Comparison of ENCODE assay signal across 24 cellular contexts in genomic region chr20:38008233-38008944, GRCh38.
"Had no signal": no experiment of that assay in that cellular context is flagged by ENCODE, and none has a peak within 500 bp of the region (broad histone marks: within the 10 kb centered on the region; RNA-seq: fewer than 3 reads in every experiment).

No MANE protein-coding gene starts in this region.

- H2AFZ ChIP-seq: parathyroid adenoma had no signal

- H3K27me3 Mint-ChIP-seq: effector memory CD8-positive, alpha-beta T cell; memory B cell; naive B cell; natural killer cell treated with Interleukin-12 subunit alpha and Interleukin-12 subunit beta and Interleukin-15 and Interleukin-18, amount 100 ng/mL, for 72 hours; progenitor cell of endocrine pancreas; stimulated activated naive CD8-positive, alpha-beta T cell treated with anti-CD3 and anti-CD28 coated beads, Interleukin-15, amount 100 ng/mL, for 72 hours had no signal

- FAIRE-seq: endometrium, frontal cortex, keratinocyte, small intestine had no signal

- H3K9ac ChIP-seq: parathyroid adenoma had no signal

- H3K9me3 ChIP-seq: neutrophil, right lobe of liver, suprapubic skin, vagina had no signal

- H3K4me3 ChIP-seq: lung, right lobe of liver, suprapubic skin, vagina had no signal

- H3K9me3 Mint-ChIP-seq: effector memory CD8-positive, alpha-beta T cell; memory B cell; naive B cell; natural killer cell treated with Interleukin-12 subunit alpha and Interleukin-12 subunit beta and Interleukin-15 and Interleukin-18, amount 100 ng/mL, for 72 hours; neural crest cell; stimulated activated naive CD8-positive, alpha-beta T cell treated with anti-CD3 and anti-CD28 coated beads, Interleukin-15, amount 100 ng/mL, for 72 hours had no signal

- H3K27ac Mint-ChIP-seq: memory B cell; naive B cell; natural killer cell treated with Interleukin-12 subunit alpha and Interleukin-12 subunit beta and Interleukin-15 and Interleukin-18, amount 100 ng/mL, for 72 hours; progenitor cell of endocrine pancreas had no signal

- H3K79me2 ChIP-seq: parathyroid adenoma had no signal

- H3K4me1 ChIP-seq: parathyroid adenoma, right lobe of liver, suprapubic skin, vagina had no signal

- H3K4me3 Mint-ChIP-seq: effector memory CD8-positive, alpha-beta T cell; memory B cell; naive B cell; natural killer cell treated with Interleukin-12 subunit alpha and Interleukin-12 subunit beta and Interleukin-15 and Interleukin-18, amount 100 ng/mL, for 72 hours; neural crest cell; stimulated activated naive CD8-positive, alpha-beta T cell treated with anti-CD3 and anti-CD28 coated beads, Interleukin-15, amount 100 ng/mL, for 72 hours had no signal

- DNase-seq: cortex of kidney; effector memory CD8-positive, alpha-beta T cell; erythroblast; head of caudate nucleus; naive B cell; right lobe of liver; small intestine; stimulated activated CD4-positive, alpha-beta T cell treated with anti-CD3 and anti-CD28 coated beads, Interleukin-15, amount 100 ng/mL, for 24 hours; stimulated activated CD4-positive, alpha-beta T cell treated with anti-CD3 and anti-CD28 coated beads, Interleukin-2, amount 100 ng/mL, for 48 hours; stimulated activated naive CD4-positive, alpha-beta T cell; stimulated activated naive CD8-positive, alpha-beta T cell treated with anti-CD3 and anti-CD28 coated beads, Interleukin-15, amount 100 ng/mL, for 72 hours had no signal

- H3K27ac ChIP-seq: neutrophil, parathyroid adenoma, right lobe of liver, suprapubic skin, vagina had no signal

- ATAC-seq: effector memory CD8-positive, alpha-beta T cell; left lobe of liver; natural killer cell treated with Interleukin-12 subunit alpha and Interleukin-12 subunit beta and Interleukin-15 and Interleukin-18, amount 100 ng/mL, for 72 hours; right lobe of liver; stimulated activated naive CD8-positive, alpha-beta T cell treated with anti-CD3 and anti-CD28 coated beads, Interleukin-15, amount 100 ng/mL, for 72 hours had no signal

- H3K27me3 ChIP-seq: neutrophil, right lobe of liver, suprapubic skin, vagina had no signal
